Comparison of ENCODE assay signal across 1 cellular context in the genomic region with DNA sequence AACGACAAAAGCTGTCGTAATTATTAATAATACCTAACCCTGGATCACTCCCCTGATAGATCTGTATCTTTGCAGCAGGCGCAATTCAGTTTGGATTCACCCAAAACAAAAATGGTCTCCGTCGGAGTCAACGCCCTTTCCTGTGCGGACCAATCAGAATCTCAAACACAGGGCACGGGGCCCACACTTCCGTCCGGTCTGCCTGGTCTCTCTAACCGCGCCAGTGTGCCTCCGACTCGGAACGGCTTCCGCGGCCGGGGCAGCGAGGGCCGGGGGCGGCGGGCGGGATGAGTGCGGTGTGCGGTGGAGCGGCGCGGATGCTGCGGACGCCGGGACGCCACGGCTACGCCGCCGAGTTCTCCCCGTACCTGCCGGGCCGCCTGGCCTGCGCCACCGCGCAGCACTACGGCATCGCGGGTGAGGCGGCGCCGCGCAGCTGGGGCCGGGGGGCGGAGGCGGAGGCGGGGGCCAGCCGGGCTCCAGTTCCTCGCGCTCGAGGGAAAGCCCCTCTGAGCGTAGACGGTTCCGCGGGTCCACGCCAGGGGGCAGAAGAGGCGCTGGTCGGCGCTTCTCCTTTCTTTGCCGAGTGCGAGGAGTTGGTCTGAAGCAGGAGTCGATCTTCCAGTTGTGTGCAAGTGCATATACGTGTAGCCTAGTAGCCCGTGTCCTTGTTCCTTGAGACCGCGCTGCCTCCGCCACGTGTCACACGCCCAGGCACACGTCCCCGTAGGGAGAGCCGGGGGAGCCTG.
A peak's percentile ranks its signal among the peaks of the same experiment; 100 is the strongest.
TF ChIP-seq lines count a peak whose summit lies in the region.

Gene PEX7, plus strand, starts transcription at position 214 of the 749 bp plus-strand sequence. Its CDS starts 74 bp downstream, at position 288.

TF ChIP-seq in GM12878, 131 proteins besides CTCF, POLR2A, EP300 and RAD21 (continued from another document and continues in another):
- TF ChIP-seq ZNF592 (IDR thresholded peaks at IDR 0.05) (peak; percentile 67), ATF3 (IDR thresholded peaks at IDR 0.05; ENCODE audit: borderline replicate concordance, extremely low read depth, low read depth, low read length) (peak; percentile 86), SIX5 (IDR thresholded peaks at IDR 0.05; ENCODE audit: low read depth, low read length, severe bottlenecking) (peak; percentile 74), CBX5 (IDR thresholded peaks at IDR 0.05; ENCODE audit: low read depth) (no peak), NFXL1 (IDR thresholded peaks at IDR 0.05; ENCODE audit: borderline replicate concordance) (no peak), CBX3 (IDR thresholded peaks at IDR 0.05; ENCODE audit: borderline replicate concordance, low read depth) (no peak), ETV6 (conservative IDR thresholded peaks at IDR 0.05 in 1 of 2, IDR thresholded peaks at IDR 0.05 in 1 of 2; ENCODE audit: borderline replicate concordance in 1 of 2, low read depth in 1 of 2) (no peak), RB1 (IDR thresholded peaks at IDR 0.05; ENCODE audit: borderline replicate concordance) (peak; percentile 45; the same call in 1 of the 2 replicates), NRF1 (conservative IDR thresholded peaks at IDR 0.05; ENCODE audit: low read depth, low read length) (no peak), SPI1 (IDR thresholded peaks at IDR 0.05; ENCODE audit: borderline replicate concordance, insufficient read depth, low read depth, low read length) (peak; percentile 60; the same call in 1 of the 2 replicates), BMI1 (IDR thresholded peaks at IDR 0.05; ENCODE audit: borderline replicate concordance) (no peak), KDM1A (IDR thresholded peaks at IDR 0.05; ENCODE audit: borderline replicate concordance) (no peak), IRF4 (IDR thresholded peaks at IDR 0.05; ENCODE audit: low read depth, low read length) (no peak), JUND (IDR thresholded peaks at IDR 0.05; ENCODE audit: low read depth, low read length) (no peak), FOS (IDR thresholded peaks at IDR 0.05; ENCODE audit: borderline replicate concordance, extremely low read depth, insufficient read length) (peak; percentile 11), RCOR1 (conservative IDR thresholded peaks at IDR 0.05; ENCODE audit: low read depth, low read length) (no peak), EZH2 (IDR thresholded peaks at IDR 0.05; ENCODE audit: borderline replicate concordance, control insufficient read depth, low read depth, low read length) (no peak), MTA3 (IDR thresholded peaks at IDR 0.05; ENCODE audit: borderline replicate concordance, low read length) (no peak), POLR2AphosphoS2 (IDR thresholded peaks at IDR 0.05; ENCODE audit: low read depth, low read length) (no peak), SUPT20H (IDR thresholded peaks at IDR 0.05; ENCODE audit: borderline replicate concordance, control insufficient read depth, low read depth, low read length) (no peak), RBBP5 (conservative IDR thresholded peaks at IDR 0.05) (peak; percentile 79; the same call in 1 of the 2 replicates), STAT1 (conservative IDR thresholded peaks at IDR 0.05) (no peak), TCF3 (IDR thresholded peaks at IDR 0.05; ENCODE audit: borderline replicate concordance, insufficient read depth, low read depth, low read length) (peak; percentile 86; the same call in 1 of the 2 replicates), MEF2B (IDR thresholded peaks at IDR 0.05; ENCODE audit: partially characterized antibody, poor library complexity, severe bottlenecking) (no peak), TCF7 (IDR thresholded peaks at IDR 0.05; ENCODE audit: borderline replicate concordance) (no peak), KAT2A (conservative IDR thresholded peaks at IDR 0.05; ENCODE audit: control insufficient read depth, low read depth, low read length) (no peak), BCL11A (IDR thresholded peaks at IDR 0.05; ENCODE audit: low read depth, low read length) (no peak), PML (IDR thresholded peaks at IDR 0.05; ENCODE audit: low read length) (no peak; the same call in 1 of the 2 replicates), RFX5 (IDR thresholded peaks at IDR 0.05; ENCODE audit: low read depth, low read length) (no peak), ZSCAN29 (IDR thresholded peaks at IDR 0.05) (0 out of 2 replicates have a peak, but pooled peaks have one; percentile 55), RELA (IDR thresholded peaks at IDR 0.05; ENCODE audit: borderline replicate concordance, partially characterized antibody) (no peak), NBN (IDR thresholded peaks at IDR 0.05) (no peak; the same call in 1 of the 2 replicates), SMC3 (IDR thresholded peaks at IDR 0.05; ENCODE audit: borderline replicate concordance, low read length) (peak; percentile 34; the same call in 1 of the 2 replicates), SREBF2 (IDR thresholded peaks at IDR 0.05; ENCODE audit: low read length) (no peak), BACH1 (IDR thresholded peaks at IDR 0.05; ENCODE audit: borderline replicate concordance) (peak; percentile 90), HDAC6 (IDR thresholded peaks at IDR 0.05; ENCODE audit: unreplicated experiment) (no peak), SMAD5 (IDR thresholded peaks at IDR 0.05; ENCODE audit: low read depth) (0 out of 2 replicates have a peak, but pooled peaks have one; percentile 23), ZNF24 (IDR thresholded peaks at IDR 0.05) (no peak; the same call in 1 of the 2 replicates), FOXK2 (IDR thresholded peaks at IDR 0.05) (no peak)
- TF ChIP-seq, protein P1, sequence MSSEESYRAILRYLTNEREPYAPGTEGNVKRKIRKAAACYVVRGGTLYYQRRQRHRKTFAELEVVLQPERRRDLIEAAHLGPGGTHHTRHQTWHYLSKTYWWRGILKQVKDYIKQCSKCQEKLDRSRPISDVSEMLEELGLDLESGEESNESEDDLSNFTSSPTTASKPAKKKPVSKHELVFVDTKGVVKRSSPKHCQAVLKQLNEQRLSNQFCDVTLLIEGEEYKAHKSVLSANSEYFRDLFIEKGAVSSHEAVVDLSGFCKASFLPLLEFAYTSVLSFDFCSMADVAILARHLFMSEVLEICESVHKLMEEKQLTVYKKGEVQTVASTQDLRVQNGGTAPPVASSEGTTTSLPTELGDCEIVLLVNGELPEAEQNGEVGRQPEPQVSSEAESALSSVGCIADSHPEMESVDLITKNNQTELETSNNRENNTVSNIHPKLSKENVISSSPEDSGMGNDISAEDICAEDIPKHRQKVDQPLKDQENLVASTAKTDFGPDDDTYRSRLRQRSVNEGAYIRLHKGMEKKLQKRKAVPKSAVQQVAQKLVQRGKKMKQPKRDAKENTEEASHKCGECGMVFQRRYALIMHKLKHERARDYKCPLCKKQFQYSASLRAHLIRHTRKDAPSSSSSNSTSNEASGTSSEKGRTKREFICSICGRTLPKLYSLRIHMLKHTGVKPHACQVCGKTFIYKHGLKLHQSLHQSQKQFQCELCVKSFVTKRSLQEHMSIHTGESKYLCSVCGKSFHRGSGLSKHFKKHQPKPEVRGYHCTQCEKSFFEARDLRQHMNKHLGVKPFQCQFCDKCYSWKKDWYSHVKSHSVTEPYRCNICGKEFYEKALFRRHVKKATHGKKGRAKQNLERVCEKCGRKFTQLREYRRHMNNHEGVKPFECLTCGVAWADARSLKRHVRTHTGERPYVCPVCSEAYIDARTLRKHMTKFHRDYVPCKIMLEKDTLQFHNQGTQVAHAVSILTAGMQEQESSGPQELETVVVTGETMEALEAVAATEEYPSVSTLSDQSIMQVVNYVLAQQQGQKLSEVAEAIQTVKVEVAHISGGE (CRISPR knock-in tag; IDR thresholded peaks at IDR 0.05): no peak
- TF ChIP-seq, protein P2, sequence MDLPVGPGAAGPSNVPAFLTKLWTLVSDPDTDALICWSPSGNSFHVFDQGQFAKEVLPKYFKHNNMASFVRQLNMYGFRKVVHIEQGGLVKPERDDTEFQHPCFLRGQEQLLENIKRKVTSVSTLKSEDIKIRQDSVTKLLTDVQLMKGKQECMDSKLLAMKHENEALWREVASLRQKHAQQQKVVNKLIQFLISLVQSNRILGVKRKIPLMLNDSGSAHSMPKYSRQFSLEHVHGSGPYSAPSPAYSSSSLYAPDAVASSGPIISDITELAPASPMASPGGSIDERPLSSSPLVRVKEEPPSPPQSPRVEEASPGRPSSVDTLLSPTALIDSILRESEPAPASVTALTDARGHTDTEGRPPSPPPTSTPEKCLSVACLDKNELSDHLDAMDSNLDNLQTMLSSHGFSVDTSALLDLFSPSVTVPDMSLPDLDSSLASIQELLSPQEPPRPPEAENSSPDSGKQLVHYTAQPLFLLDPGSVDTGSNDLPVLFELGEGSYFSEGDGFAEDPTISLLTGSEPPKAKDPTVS (IDR thresholded peaks at IDR 0.05; ENCODE audit: low read depth, low read length): no peak
- TF ChIP-seq, protein P3, sequence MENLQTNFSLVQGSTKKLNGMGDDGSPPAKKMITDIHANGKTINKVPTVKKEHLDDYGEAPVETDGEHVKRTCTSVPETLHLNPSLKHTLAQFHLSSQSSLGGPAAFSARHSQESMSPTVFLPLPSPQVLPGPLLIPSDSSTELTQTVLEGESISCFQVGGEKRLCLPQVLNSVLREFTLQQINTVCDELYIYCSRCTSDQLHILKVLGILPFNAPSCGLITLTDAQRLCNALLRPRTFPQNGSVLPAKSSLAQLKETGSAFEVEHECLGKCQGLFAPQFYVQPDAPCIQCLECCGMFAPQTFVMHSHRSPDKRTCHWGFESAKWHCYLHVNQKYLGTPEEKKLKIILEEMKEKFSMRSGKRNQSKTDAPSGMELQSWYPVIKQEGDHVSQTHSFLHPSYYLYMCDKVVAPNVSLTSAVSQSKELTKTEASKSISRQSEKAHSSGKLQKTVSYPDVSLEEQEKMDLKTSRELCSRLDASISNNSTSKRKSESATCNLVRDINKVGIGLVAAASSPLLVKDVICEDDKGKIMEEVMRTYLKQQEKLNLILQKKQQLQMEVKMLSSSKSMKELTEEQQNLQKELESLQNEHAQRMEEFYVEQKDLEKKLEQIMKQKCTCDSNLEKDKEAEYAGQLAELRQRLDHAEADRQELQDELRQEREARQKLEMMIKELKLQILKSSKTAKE (IDR thresholded peaks at IDR 0.05; ENCODE audit: low read depth, poor library complexity, severe bottlenecking): no peak
- TF ChIP-seq, protein P4, sequence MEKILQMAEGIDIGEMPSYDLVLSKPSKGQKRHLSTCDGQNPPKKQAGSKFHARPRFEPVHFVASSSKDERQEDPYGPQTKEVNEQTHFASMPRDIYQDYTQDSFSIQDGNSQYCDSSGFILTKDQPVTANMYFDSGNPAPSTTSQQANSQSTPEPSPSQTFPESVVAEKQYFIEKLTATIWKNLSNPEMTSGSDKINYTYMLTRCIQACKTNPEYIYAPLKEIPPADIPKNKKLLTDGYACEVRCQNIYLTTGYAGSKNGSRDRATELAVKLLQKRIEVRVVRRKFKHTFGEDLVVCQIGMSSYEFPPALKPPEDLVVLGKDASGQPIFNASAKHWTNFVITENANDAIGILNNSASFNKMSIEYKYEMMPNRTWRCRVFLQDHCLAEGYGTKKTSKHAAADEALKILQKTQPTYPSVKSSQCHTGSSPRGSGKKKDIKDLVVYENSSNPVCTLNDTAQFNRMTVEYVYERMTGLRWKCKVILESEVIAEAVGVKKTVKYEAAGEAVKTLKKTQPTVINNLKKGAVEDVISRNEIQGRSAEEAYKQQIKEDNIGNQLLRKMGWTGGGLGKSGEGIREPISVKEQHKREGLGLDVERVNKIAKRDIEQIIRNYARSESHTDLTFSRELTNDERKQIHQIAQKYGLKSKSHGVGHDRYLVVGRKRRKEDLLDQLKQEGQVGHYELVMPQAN (conservative IDR thresholded peaks at IDR 0.05): peak; percentile 77
